Comparison of ENCODE assay signal across 12 cellular contexts in the genomic region with DNA sequence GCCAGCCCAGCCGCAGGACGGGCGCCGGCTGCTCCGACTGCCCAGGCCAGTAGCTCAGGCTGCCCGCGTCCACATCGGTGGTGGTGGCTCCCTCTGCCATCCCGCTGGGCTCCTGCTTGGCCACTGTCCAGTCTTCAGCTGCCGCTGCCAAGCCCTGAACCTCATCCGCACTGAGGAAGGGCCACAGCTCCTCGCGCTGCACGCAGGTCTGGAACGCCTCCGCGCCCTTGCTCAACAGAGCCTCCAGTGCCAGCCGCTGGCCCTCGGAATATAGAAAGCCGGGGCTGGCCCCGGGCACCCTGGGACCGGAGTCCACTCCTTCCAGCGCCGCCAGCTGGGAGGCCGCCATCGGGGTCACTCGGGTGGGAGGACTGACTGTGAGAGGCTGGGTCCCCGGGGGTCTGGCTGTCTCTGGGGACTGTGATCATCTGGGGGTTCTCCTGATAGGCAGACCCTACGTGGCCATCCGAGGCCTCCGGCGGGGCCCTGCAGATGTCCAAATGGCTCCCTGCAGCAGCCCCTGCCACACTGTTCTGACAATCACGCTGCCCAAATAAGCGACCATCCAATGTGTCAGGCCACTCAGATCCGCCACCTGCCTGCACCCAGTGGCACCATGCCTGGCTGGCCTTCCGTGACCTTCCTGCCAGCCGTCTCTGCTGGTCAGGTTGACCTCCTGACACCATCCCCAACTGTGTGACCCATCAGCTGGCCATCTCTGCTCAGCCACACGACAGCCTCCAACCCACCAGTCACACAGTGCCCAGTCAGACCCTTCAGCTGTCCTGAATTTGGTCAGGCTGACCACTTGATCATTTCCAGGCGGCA. TPM values are rescaled to one million over a fixed set of nuclear protein-coding genes. Genes with fewer than 3 reads are reported as not detected.
DNase-seq lines count a peak whose midpoint lies in the region; ATAC-seq and TF ChIP-seq lines count a peak whose summit lies in the region.
"Had no signal": no experiment of that assay in that cellular context is flagged by ENCODE, and none has a peak within 500 bp of the region (broad histone marks: within the 10 kb centered on the region; RNA-seq: fewer than 3 reads in every experiment).

No MANE protein-coding gene starts in this region.

- TF ChIP-seq EP300 in stomach (IDR thresholded peaks at IDR 0.05) = no peak

- CTCF ChIA-PET in activated CD8-positive, alpha-beta T cell treated with anti-CD3 and anti-CD28 coated beads, Interleukin-2, amount 10 ng/mL, durations not matched to agents 7 days and 5 days (lab: Charles Lee) = no interaction called here
- CTCF ChIA-PET in activated CD8-positive, alpha-beta T cell treated with anti-CD3 and anti-CD28 coated beads for 36 hours (lab: Charles Lee) = interaction anchor here (0.8 kb wide), 1 partner anchor 105 kb away, joined by 3 read pairs; no protein-coding TSS in a partner anchor

- no peaks in the 10 kb centered on the region for H3K9me3 Mint-ChIP-seq in activated CD8-positive, alpha-beta T cell treated with anti-CD3 and anti-CD28 coated beads, Interleukin-2, amount 10 ng/mL, durations not matched to agents 7 days and 5 days (ENCODE audit: insufficient read depth)
- H3K9me3 Mint-ChIP-seq in activated CD8-positive, alpha-beta T cell treated with anti-CD3 and anti-CD28 coated beads for 36 hours = no peaks in the 10 kb centered on the region
- H3K9me3 Mint-ChIP-seq in activated naive CD8-positive, alpha-beta T cell treated with anti-CD3 and anti-CD28 coated beads, Interleukin-2, amount 50 U/mL, for 24 hours = no peaks in the 10 kb centered on the region

- H3K27me3 ChIP-seq in right lobe of liver (no peaks in the 10 kb centered on the region), stomach (no peaks in the 10 kb centered on the region)

- peak; percentile 13 for ATAC-seq in activated CD8-positive, alpha-beta T cell treated with anti-CD3 and anti-CD28 coated beads, Interleukin-2, amount 10 ng/mL, durations not matched to agents 7 days and 5 days
- no peak for ATAC-seq in activated CD8-positive, alpha-beta T cell treated with anti-CD3 and anti-CD28 coated beads for 36 hours
- ATAC-seq in activated naive CD8-positive, alpha-beta T cell treated with anti-CD3 and anti-CD28 coated beads, Interleukin-2, amount 50 U/mL, for 24 hours = no peak
- ATAC-seq in right lobe of liver (peak; percentile 53 to 82 (median 64)), GM19455 (IDR thresholded peaks at IDR 0.05; ENCODE audit: unreplicated experiment) (no peak)

- TF ChIP-seq POLR2A in right lobe of liver (IDR thresholded peaks at IDR 0.05) = no peak
- no peak for TF ChIP-seq POLR2A in stomach (IDR thresholded peaks at IDR 0.05)

- H3K9me3 ChIP-seq in right lobe of liver = no peaks in the 10 kb centered on the region
- H3K9me3 ChIP-seq in stomach = no peaks in the 10 kb centered on the region

- peak overlapping the region; percentile 10 for H3K27ac Mint-ChIP-seq in activated CD8-positive, alpha-beta T cell treated with anti-CD3 and anti-CD28 coated beads, Interleukin-2, amount 10 ng/mL, durations not matched to agents 7 days and 5 days
- no peak overlapping the region for H3K27ac Mint-ChIP-seq in activated CD8-positive, alpha-beta T cell treated with anti-CD3 and anti-CD28 coated beads for 36 hours
- H3K27ac Mint-ChIP-seq in activated naive CD8-positive, alpha-beta T cell treated with anti-CD3 and anti-CD28 coated beads, Interleukin-2, amount 50 U/mL, for 24 hours = peak overlapping the region; percentile 66

- H3K27me3 Mint-ChIP-seq in activated CD8-positive, alpha-beta T cell treated with anti-CD3 and anti-CD28 coated beads, Interleukin-2, amount 10 ng/mL, durations not matched to agents 7 days and 5 days (ENCODE audit: low read depth) = no peaks in the 10 kb centered on the region
- no peaks in the 10 kb centered on the region for H3K27me3 Mint-ChIP-seq in activated CD8-positive, alpha-beta T cell treated with anti-CD3 and anti-CD28 coated beads for 36 hours
- no peaks in the 10 kb centered on the region for H3K27me3 Mint-ChIP-seq in activated naive CD8-positive, alpha-beta T cell treated with anti-CD3 and anti-CD28 coated beads, Interleukin-2, amount 50 U/mL, for 24 hours

- intact Hi-C loops in activated CD8-positive, alpha-beta T cell treated with anti-CD3 and anti-CD28 coated beads for 36 hours (cut with micrococcal nuclease) = no loop called here
- intact Hi-C loops in right lobe of liver (cut with DNase I) = no loop called here
- intact Hi-C loops in stomach (cut with DNase I; ENCODE audit: low total_unique reads) = no loop called here
- intact Hi-C loops in posterior vena cava (cut with DNase I) = no loop called here

- H3K4me3 ChIP-seq in right lobe of liver (no peak overlapping the region), stomach (peak overlapping the region in 3 of 4 donors; percentile 30 to 93 (median 37))

- H3K27ac ChIP-seq in right lobe of liver (no peak overlapping the region), stomach (peak overlapping the region; percentile 77 to 94 (median 93))

- peaks cover 0 to 28% (median 16%) of the 10 kb centered on the region in 4 donors for H3K36me3 ChIP-seq in right lobe of liver
- peaks cover 24 to 41% (median 31%) of the 10 kb centered on the region in 4 donors for H3K36me3 ChIP-seq in stomach

- no peak for TF ChIP-seq CTCF in activated CD8-positive, alpha-beta T cell treated with anti-CD3 and anti-CD28 coated beads for 36 hours (IDR thresholded peaks at IDR 0.05)
- TF ChIP-seq CTCF in right lobe of liver (IDR thresholded peaks at IDR 0.05) (no peak), stomach (IDR thresholded peaks at IDR 0.05) (no peak)

- no peak overlapping the region for H3K4me3 Mint-ChIP-seq in activated CD8-positive, alpha-beta T cell treated with anti-CD3 and anti-CD28 coated beads, Interleukin-2, amount 10 ng/mL, durations not matched to agents 7 days and 5 days
- no peak overlapping the region for H3K4me3 Mint-ChIP-seq in activated CD8-positive, alpha-beta T cell treated with anti-CD3 and anti-CD28 coated beads for 36 hours
- peak overlapping the region; percentile 45 for H3K4me3 Mint-ChIP-seq in activated naive CD8-positive, alpha-beta T cell treated with anti-CD3 and anti-CD28 coated beads, Interleukin-2, amount 50 U/mL, for 24 hours

- no peak for DNase-seq in activated CD8-positive, alpha-beta T cell treated with anti-CD3 and anti-CD28 coated beads, Interleukin-2, amount 10 ng/mL, durations not matched to agents 7 days and 5 days
- DNase-seq in activated CD8-positive, alpha-beta T cell treated with anti-CD3 and anti-CD28 coated beads for 36 hours = no peak
- DNase-seq in activated naive CD8-positive, alpha-beta T cell treated with anti-CD3 and anti-CD28 coated beads, Interleukin-2, amount 50 U/mL, for 24 hours = no peak
- DNase-seq in right lobe of liver = peak in 1 of 3 donors; percentile 68
- peak; percentile 87 for DNase-seq in stomach
- no peak for DNase-seq in HUDEP-2 (lab: John Stamatoyannopoulos, UW; ENCODE audit: unreplicated experiment in 76 of 76)
- no peak for DNase-seq in posterior vena cava (ENCODE audit: low spot score)
- DNase-seq: activated gamma-delta T cell, NCI-H69 had no signal

- peaks cover 38% of the 10 kb centered on the region for H3K36me3 Mint-ChIP-seq in activated CD8-positive, alpha-beta T cell treated with anti-CD3 and anti-CD28 coated beads, Interleukin-2, amount 10 ng/mL, durations not matched to agents 7 days and 5 days (ENCODE audit: low read depth)
- H3K36me3 Mint-ChIP-seq in activated CD8-positive, alpha-beta T cell treated with anti-CD3 and anti-CD28 coated beads for 36 hours (ENCODE audit: low read depth) = peaks cover 33% of the 10 kb centered on the region
- H3K36me3 Mint-ChIP-seq in activated naive CD8-positive, alpha-beta T cell treated with anti-CD3 and anti-CD28 coated beads, Interleukin-2, amount 50 U/mL, for 24 hours (ENCODE audit: low read depth) = peaks cover 38% of the 10 kb centered on the region

- H3K4me1 ChIP-seq in right lobe of liver = peaks cover 0 to 20% (median 7%) of the 10 kb centered on the region in 4 donors
- peaks cover 34 to 65% (median 52%) of the 10 kb centered on the region in 4 donors for H3K4me1 ChIP-seq in stomach

- WGBS in right lobe of liver (ENCODE audit: insufficient coverage, low coverage, low lambda C conversion rate, missing lambda C conversion rate) = 57% methylated on average over 5 of the region's 39 CpGs
- 33 to 75% (median 51%) methylated on average over 11 to 39 of the region's 39 CpGs for WGBS in stomach, 5 donors

- H3K4me1 Mint-ChIP-seq in activated CD8-positive, alpha-beta T cell treated with anti-CD3 and anti-CD28 coated beads, Interleukin-2, amount 10 ng/mL, durations not matched to agents 7 days and 5 days (ENCODE audit: low read depth) = peaks cover 23% of the 10 kb centered on the region
- peaks cover 13% of the 10 kb centered on the region for H3K4me1 Mint-ChIP-seq in activated CD8-positive, alpha-beta T cell treated with anti-CD3 and anti-CD28 coated beads for 36 hours (ENCODE audit: low read depth)
- peaks cover 25% of the 10 kb centered on the region for H3K4me1 Mint-ChIP-seq in activated naive CD8-positive, alpha-beta T cell treated with anti-CD3 and anti-CD28 coated beads, Interleukin-2, amount 50 U/mL, for 24 hours

- POLR2A ChIA-PET in activated CD8-positive, alpha-beta T cell treated with anti-CD3 and anti-CD28 coated beads, Interleukin-2, amount 10 ng/mL, durations not matched to agents 7 days and 5 days (lab: Charles Lee) = no interaction called here
- POLR2A ChIA-PET in activated CD8-positive, alpha-beta T cell treated with anti-CD3 and anti-CD28 coated beads for 36 hours (lab: Charles Lee) = interaction anchor here (0.9 to 1.7 kb wide), 6 partner anchors 8 to 109 kb away, joined by 3 to 6 read pairs (median 4); no protein-coding TSS in a partner anchor

RNA-seq across cellular contexts. Expression of gene FAM83E, which starts 1.6 kb away (rescaled TPM):
- 1 to 10 TPM; 1.7 to 2.3 TPM for total RNA-seq in activated CD8-positive, alpha-beta T cell treated with anti-CD3 and anti-CD28 coated beads, Interleukin-2, amount 10 ng/mL, durations not matched to agents 7 days and 5 days
- total RNA-seq in activated CD8-positive, alpha-beta T cell treated with anti-CD3 and anti-CD28 coated beads for 36 hours = 1 to 10 TPM; 3.8 to 4.7 TPM
- total RNA-seq in right lobe of liver (under 1 TPM in 2 of 6 experiments, not detected in 4; 0.22 to 0.37 TPM), stomach (100 to 1,000 TPM in 2 of 5 donors, 10 to 100 TPM in 3; 17.5 to 275 (median 56.0) TPM), posterior vena cava (not detected)
- 10 to 100 TPM; 13.3 to 62.5 (median 15.4) TPM for polyA plus RNA-seq in stomach
- polyA plus RNA-seq: fibroblast of lung had no signal

RNA-seq across cellular contexts. Expression of gene RPL18, which starts 5.7 kb away (rescaled TPM):
- total RNA-seq in activated CD8-positive, alpha-beta T cell treated with anti-CD3 and anti-CD28 coated beads, Interleukin-2, amount 10 ng/mL, durations not matched to agents 7 days and 5 days = 1,000 to 10,000 TPM; 1,371 to 1,433 TPM
- total RNA-seq in activated CD8-positive, alpha-beta T cell treated with anti-CD3 and anti-CD28 coated beads for 36 hours = 1,000 to 10,000 TPM; 2,304 to 2,324 TPM
- total RNA-seq in right lobe of liver = 100 to 1,000 TPM; 355 to 867 (median 385) TPM
- total RNA-seq in stomach = 1,000 to 10,000 TPM; 1,272 to 3,316 (median 1,768) TPM
- polyA plus RNA-seq in stomach = 1,000 to 10,000 TPM; 2,771 to 3,739 (median 3,620) TPM
- 100 to 1,000 TPM; 746 to 777 TPM for total RNA-seq in posterior vena cava

RNA-seq across cellular contexts. Expression of gene SPHK2, which starts 6.1 kb away (rescaled TPM):
- total RNA-seq in activated CD8-positive, alpha-beta T cell treated with anti-CD3 and anti-CD28 coated beads, Interleukin-2, amount 10 ng/mL, durations not matched to agents 7 days and 5 days = 10 to 100 TPM; 33.0 to 33.1 TPM
- 10 to 100 TPM; 22.3 to 22.9 TPM for total RNA-seq in activated CD8-positive, alpha-beta T cell treated with anti-CD3 and anti-CD28 coated beads for 36 hours
- total RNA-seq in right lobe of liver (10 to 100 TPM; 11.4 to 30.1 (median 17.2) TPM), stomach (100 to 1,000 TPM in 1 of 5 donors, 10 to 100 TPM in 4; 10.6 to 156 (median 19.2) TPM), posterior vena cava (10 to 100 TPM in 1 of 2 donors, 1 to 10 TPM in 1; 8.5 to 12.1 TPM)
- polyA plus RNA-seq in stomach = 10 to 100 TPM in 2 of 3 donors, 1 to 10 TPM in 1; 9.4 to 20.5 (median 19.9) TPM

RNA-seq across cellular contexts. Expression of gene SPACA4, which starts 6.7 kb away (rescaled TPM):
- not detected for total RNA-seq in activated CD8-positive, alpha-beta T cell treated with anti-CD3 and anti-CD28 coated beads, Interleukin-2, amount 10 ng/mL, durations not matched to agents 7 days and 5 days
- total RNA-seq in activated CD8-positive, alpha-beta T cell treated with anti-CD3 and anti-CD28 coated beads for 36 hours = not detected
- not detected for total RNA-seq in right lobe of liver
- not detected for total RNA-seq in stomach
- polyA plus RNA-seq in stomach = not detected
- not detected for total RNA-seq in posterior vena cava
- total RNA-seq: fibroblast of lung; T-helper 2 cell treated with Interferon-gamma antibody and Interleukin-4, amounts not matched to agents 100 ng/mL and 5 ng/mL, for 36 hours had no signal
- polyA plus RNA-seq: fibroblast of lung had no signal

RNA-seq across cellular contexts. Expression of gene DBP, which starts 23.9 kb away (rescaled TPM):
- 10 to 100 TPM; 17.3 to 18.3 TPM for total RNA-seq in activated CD8-positive, alpha-beta T cell treated with anti-CD3 and anti-CD28 coated beads, Interleukin-2, amount 10 ng/mL, durations not matched to agents 7 days and 5 days
- total RNA-seq in activated CD8-positive, alpha-beta T cell treated with anti-CD3 and anti-CD28 coated beads for 36 hours = 10 to 100 TPM; 10.8 to 13.1 TPM
- total RNA-seq in right lobe of liver (10 to 100 TPM in 2 of 6 experiments, 1 to 10 TPM in 4; 1.8 to 11.6 (median 3.3) TPM), stomach (10 to 100 TPM in 1 of 5 donors, 1 to 10 TPM in 3, not detected in 1; 7.2 to 21.7 (median 9.7) TPM), posterior vena cava (1 to 10 TPM; 1.8 to 3.6 TPM)
- 10 to 100 TPM in 1 of 3 donors, 1 to 10 TPM in 2; 4.2 to 29.0 (median 9.2) TPM for polyA plus RNA-seq in stomach

Comparison
In these comparisons a context has a peak if more than half of its experiments do, and no peak if none do; other contexts are left out.
1. ATAC-seq: peak in activated CD8-positive, alpha-beta T cell treated with anti-CD3 and anti-CD28 coated beads, Interleukin-2, amount 10 ng/mL, durations not matched to agents 7 days and 5 days (single experiment) and right lobe of liver (4 of 4); none in activated CD8-positive, alpha-beta T cell treated with anti-CD3 and anti-CD28 coated beads for 36 hours (single experiment), activated naive CD8-positive, alpha-beta T cell treated with anti-CD3 and anti-CD28 coated beads, Interleukin-2, amount 50 U/mL, for 24 hours (single experiment) and GM19455 (single experiment).
2. H3K27ac ChIP-seq: peak in stomach (5 of 5); none in right lobe of liver (0 of 3).
3. H3K4me3 ChIP-seq: peak in stomach (3 of 4); none in right lobe of liver (0 of 3).